ENCODE assay signal across 27 cellular contexts in genomic region chr15:29425864-29426263, GRCh38.
"Had no signal": no experiment of that assay in that cellular context is flagged by ENCODE, and none has a peak within 500 bp of the region (broad histone marks: within the 10 kb centered on the region; RNA-seq: fewer than 3 reads in every experiment).

No MANE protein-coding gene starts in this region.

- H3K27me3 ChIP-seq: ovary, stomach, testis, thyroid gland, transverse colon, upper lobe of left lung, vagina had no signal

- H3K36me3 Mint-ChIP-seq: immature natural killer cell; naive thymus-derived CD4-positive, alpha-beta T cell; natural killer cell treated with Interleukin-12 subunit alpha and Interleukin-12 subunit beta and Interleukin-15 and Interleukin-18, amount 100 ng/mL, for 72 hours; stimulated activated memory B cell treated with anti-CD40 and anti-IgM and Interleukin-4, amounts not matched to agents 10 μg/mL and 1 μg/mL and 100 μg/mL, for 72 hours had no signal

- H3K36me3 ChIP-seq: left ventricle myocardium inferior, ovary, prostate gland, stomach, thyroid gland, transverse colon, upper lobe of left lung, vagina had no signal

- H3K27ac Mint-ChIP-seq: immature natural killer cell; naive thymus-derived CD4-positive, alpha-beta T cell; natural killer cell treated with Interleukin-12 subunit alpha and Interleukin-12 subunit beta and Interleukin-15 and Interleukin-18, amount 100 ng/mL, for 72 hours; stimulated activated memory B cell treated with anti-CD40 and anti-IgM and Interleukin-4, amounts not matched to agents 10 μg/mL and 1 μg/mL and 100 μg/mL, for 72 hours had no signal

- H3K4me3 ChIP-seq: left ventricle myocardium inferior, lung, mucosa of descending colon, ovary, prostate gland, smooth muscle cell, stomach, testis, thyroid gland, transverse colon, upper lobe of left lung, vagina had no signal

- H3K9me3 ChIP-seq: left ventricle myocardium inferior, mucosa of descending colon, ovary, prostate gland, testis, thyroid gland, transverse colon, upper lobe of left lung, vagina had no signal

- H3K4me1 ChIP-seq: left ventricle myocardium inferior, prostate gland, stomach, testis, thyroid gland, transverse colon, upper lobe of left lung, vagina had no signal

- H3K27ac ChIP-seq: left ventricle myocardium inferior, ovary, prostate gland, stomach, testis, thyroid gland, transverse colon, upper lobe of left lung, vagina had no signal

- FAIRE-seq: islet of Langerhans had no signal

- DNase-seq: hypothalamus; immature natural killer cell; left ventricle myocardium inferior; midbrain; mucosa of descending colon; naive thymus-derived CD4-positive, alpha-beta T cell; ovary; retina; right cardiac atrium; stimulated activated CD4-positive, alpha-beta T cell treated with anti-CD3 and anti-CD28 coated beads, Interleukin-1b, Interleukin-23, amount 100 ng/mL, for 48 hours; stimulated activated CD4-positive, alpha-beta T cell treated with anti-CD3 and anti-CD28 coated beads, Interleukin-2, amount 100 ng/mL, for 48 hours; stimulated activated CD4-positive, alpha-beta T cell treated with anti-CD3 and anti-CD28 coated beads, Interleukin-4, amount 100 ng/mL, for 4 hours; stimulated activated CD8-positive, alpha-beta memory T cell treated with anti-CD3 and anti-CD28 coated beads, Interleukin-4, amount 100 ng/mL, for 48 hours; stimulated activated naive CD8-positive, alpha-beta T cell treated with anti-CD3 and anti-CD28 coated beads, Interleukin-15, Interleukin-2, amounts not matched to agents 100 U/mL and 50 U/mL, for 24 hours; stomach; testis; thyroid gland; transverse colon; upper lobe of left lung had no signal

- H3K4me3 Mint-ChIP-seq: immature natural killer cell; naive thymus-derived CD4-positive, alpha-beta T cell; natural killer cell treated with Interleukin-12 subunit alpha and Interleukin-12 subunit beta and Interleukin-15 and Interleukin-18, amount 100 ng/mL, for 72 hours; stimulated activated memory B cell treated with anti-CD40 and anti-IgM and Interleukin-4, amounts not matched to agents 10 μg/mL and 1 μg/mL and 100 μg/mL, for 72 hours had no signal

- H3K27me3 Mint-ChIP-seq: stimulated activated memory B cell treated with anti-CD40 and anti-IgM and Interleukin-4, amounts not matched to agents 10 μg/mL and 1 μg/mL and 100 μg/mL, for 72 hours had no signal

- ATAC-seq: mucosa of descending colon; naive thymus-derived CD4-positive, alpha-beta T cell; natural killer cell treated with Interleukin-12 subunit alpha and Interleukin-12 subunit beta and Interleukin-15 and Interleukin-18, amount 100 ng/mL, for 72 hours; right cardiac atrium; sciatic nerve; stimulated activated memory B cell treated with anti-CD40 and anti-IgM and Interleukin-4, amounts not matched to agents 10 μg/mL and 1 μg/mL and 100 μg/mL, for 72 hours; stimulated activated naive CD8-positive, alpha-beta T cell treated with anti-CD3 and anti-CD28 coated beads, Interleukin-15, Interleukin-2, amounts not matched to agents 100 U/mL and 50 U/mL, for 24 hours had no signal

- H3K4me1 Mint-ChIP-seq: immature natural killer cell; naive thymus-derived CD4-positive, alpha-beta T cell; stimulated activated memory B cell treated with anti-CD40 and anti-IgM and Interleukin-4, amounts not matched to agents 10 μg/mL and 1 μg/mL and 100 μg/mL, for 72 hours had no signal
